ENCODE assay signal across 37 cellular contexts in the genomic region with DNA sequence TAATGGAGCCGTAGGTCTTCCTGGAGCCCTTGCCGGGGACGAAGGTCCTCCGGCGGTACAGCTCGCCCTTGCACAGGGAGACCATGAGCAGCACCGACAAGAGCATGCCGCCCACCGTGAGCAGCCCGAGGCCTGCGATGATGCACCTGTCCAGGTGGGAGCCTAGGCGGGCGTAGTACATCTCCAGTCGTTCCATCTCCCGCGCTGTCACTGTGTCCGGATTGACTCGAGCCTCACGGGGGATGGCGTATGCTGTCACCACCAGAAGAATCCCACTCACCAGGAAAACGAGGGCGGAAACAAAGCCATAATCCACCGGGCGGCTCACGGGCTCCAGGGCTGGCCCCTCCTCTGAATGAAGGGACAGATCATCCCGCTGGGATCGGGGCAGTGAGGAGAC. TPM values are rescaled to one million over a fixed set of nuclear protein-coding genes. Genes with fewer than 3 reads are reported as not detected.
"Had no signal": no experiment of that assay in that cellular context is flagged by ENCODE, and none has a peak within 500 bp of the region (broad histone marks: within the 10 kb centered on the region; RNA-seq: fewer than 3 reads in every experiment).

No MANE protein-coding gene starts in this region.

- DNase-seq: Karpas-422, Kasumi-1, MG63, MM.1S, MV-4-11, NCI-H1048, NCI-H1092, NCI-H1092 treated with DMSO at 0.1 percent for 48 hours, NCI-H1105, NCI-H1105 treated with DMSO at 0.1 percent for 48 hours, NCI-H1417, NCI-H1417 treated with DMSO at 0.1 percent for 48 hours, NCI-H1436, NCI-H1436 treated with DMSO at 0.1 percent for 48 hours, NCI-H146, NCI-H1694, NCI-H1694 treated with DMSO at 0.1 percent for 48 hours, NCI-H187, NCI-H187 treated with DMSO at 0.1 percent for 48 hours, NCI-H1930, NCI-H2029, NCI-H2029 treated with DMSO at 0.1 percent for 48 hours, NCI-H2081 treated with DMSO at 0.1 percent for 48 hours, NCI-H2107, NCI-H2171, NCI-H2171 treated with DMSO at 0.1 percent for 48 hours, NCI-H2227 treated with DMSO at 0.1 percent for 48 hours, NCI-H226, NCI-H345, NCI-H446, NCI-H446 treated with DMSO at 0.1 percent for 48 hours, NCI-H510A, NCI-H510A treated with DMSO at 0.1 percent for 48 hours, NCI-H524 had no signal

- H3K4me3 ChIP-seq: MG63 had no signal

- H3K36me3 ChIP-seq: MG63 had no signal

- H3K9me3 ChIP-seq: MG63 had no signal

RNA-seq across cellular contexts. Expression of gene TMEM74B, which starts 3.8 kb away (rescaled TPM):
- total RNA-seq: LHCN-M2, MCF 10A had no signal

RNA-seq across cellular contexts. Expression of gene C20orf202, which starts 22.3 kb away (rescaled TPM):
- total RNA-seq: LHCN-M2, M059J, MCF 10A had no signal

RNA-seq across cellular contexts. Expression of gene RAD21L1, which starts 44.9 kb away (rescaled TPM):
- total RNA-seq: MCF 10A had no signal
